In genomic region chr2:101679801-101680487, GRCh38 we compare ENCODE assay signal across 16 cellular contexts. TPM values are rescaled to one million over a fixed set of nuclear protein-coding genes. Genes with fewer than 3 reads are reported as not detected.
DNase-seq lines count a peak whose midpoint lies in the region; ATAC-seq, FAIRE-seq and TF ChIP-seq lines count a peak whose summit lies in the region.
"Had no signal": no experiment of that assay in that cellular context is flagged by ENCODE, and none has a peak within 500 bp of the region (broad histone marks: within the 10 kb centered on the region; RNA-seq: fewer than 3 reads in every experiment).

No MANE protein-coding gene starts in this region.

- in situ Hi-C loops in K562 (cut with MboI) = no loop called here
- in situ Hi-C loops in gastrocnemius medialis (cut with MboI; ENCODE audit: low sequenced_read_pairs in 4 of 4) = no loop called here

- no peak for TF ChIP-seq RAD21 in K562 (CRISPR knock-in tag; conservative IDR thresholded peaks at IDR 0.05 in 1 of 2, IDR thresholded peaks at IDR 0.05 in 1 of 2)

- H3F3A ChIP-seq in PC-3 (ENCODE audit: low read length, unreplicated experiment) = no peaks in the 10 kb centered on the region

- peaks cover 8% of the 10 kb centered on the region for H3K79me1 ChIP-seq in trophoblast cell (ENCODE audit: low read length)

- peak overlapping the region; percentile 47 for H3K18ac ChIP-seq in trophoblast cell (ENCODE audit: low read length)

- H3K4me3 ChIP-seq in K562 (no peak overlapping the region), fibroblast of pulmonary artery (replicated peaks; ENCODE audit: low read depth, low read length) (no peak overlapping the region), trophoblast cell (ENCODE audit: low read depth, low read length) (no peak overlapping the region), gastrocnemius medialis (no peak overlapping the region), PC-3 (ENCODE audit: low read length) (no peak overlapping the region)
- H3K4me3 ChIP-seq: BLaER1, Peyer's patch had no signal

- TF ChIP-seq CTCF in K562 (IDR thresholded peaks at IDR 0.05 in 2 of 3, conservative IDR thresholded peaks at IDR 0.05 in 1 of 3; ENCODE audit: insufficient read depth in 2 of 3, low read depth in 1 of 3, low read length in 3 of 3) (no peak), fibroblast of pulmonary artery (IDR thresholded peaks at IDR 0.05; ENCODE audit: low read length, missing control alignments) (no peak), gastrocnemius medialis (IDR thresholded peaks at IDR 0.05 in 4 of 5, conservative IDR thresholded peaks at IDR 0.05 in 1 of 5) (no peak), PC-3 (conservative IDR thresholded peaks at IDR 0.05; ENCODE audit: low read depth, low read length) (no peak)

- DNase-seq in NCI-H2227 (lab: John Stamatoyannopoulos, UW; ENCODE audit: unreplicated experiment) (peak; percentile 30), K562 (ENCODE audit: extremely low read depth in 1 of 4, low spot score in 3 of 4) (no peak), fibroblast of pulmonary artery (ENCODE audit: low read depth) (peak; percentile 41), trophoblast cell (no peak), posterior vena cava (ENCODE audit: low spot score) (no peak), gastrocnemius medialis (no peak), PC-3 (no peak)
- DNase-seq: CD8-positive, alpha-beta memory T cell; DND-41; H7; NCI-H146; NCI-H446 treated with DMSO at 0.1 percent for 48 hours; NCI-H82; Peyer's patch; SIG-M5 had no signal

- peak overlapping the region; percentile 82 for H4K91ac ChIP-seq in trophoblast cell (ENCODE audit: low read depth, low read length)

- H3K4ac ChIP-seq in trophoblast cell (ENCODE audit: low read depth, low read length) = no peak overlapping the region

- CTCF ChIA-PET in K562 (lab: Yijun Ruan, JAX; ENCODE audit: low intra/inter-chr PET ratio) (no interaction called here), PC-3 (lab: Charles Lee) (no interaction called here)

- no peak overlapping the region; the same call in 1 of the 2 replicates for H2AFZ ChIP-seq in K562 (ENCODE audit: low read depth, low read length)
- H2AFZ ChIP-seq in trophoblast cell (ENCODE audit: insufficient read depth, low read length, poor library complexity) = no peak overlapping the region
- H2AFZ ChIP-seq in PC-3 (ENCODE audit: low read length) = no peak overlapping the region

- no peak overlapping the region for H4K12ac ChIP-seq in trophoblast cell (ENCODE audit: low read depth, low read length)

- H3K79me2 ChIP-seq in K562 (ENCODE audit: control insufficient read depth, insufficient read depth, low read length) (no peaks in the 10 kb centered on the region), trophoblast cell (ENCODE audit: control insufficient read depth, insufficient read depth, low read length, poor library complexity) (no peaks in the 10 kb centered on the region), PC-3 (ENCODE audit: low read length) (no peaks in the 10 kb centered on the region)

- POLR2A ChIA-PET in K562 (lab: Yijun Ruan, JAX) (no interaction called here), PC-3 (lab: Charles Lee; ENCODE audit: unreplicated experiment) (no interaction called here)

- FAIRE-seq in K562 (lab: Jason Lieb, UNC) = peak; percentile 29

- H3K23ac ChIP-seq in trophoblast cell (ENCODE audit: low read length) = no peak overlapping the region

- H4K20me1 ChIP-seq in K562 (replicated peaks; ENCODE audit: control insufficient read depth, insufficient read depth, low read length) (no peaks in the 10 kb centered on the region), PC-3 (ENCODE audit: low read length) (no peaks in the 10 kb centered on the region)
- H4K20me1 ChIP-seq: BLaER1 had no signal

- H3K9ac ChIP-seq in K562 (ENCODE audit: insufficient read depth in 1 of 2, low read depth in 2 of 2, low read length in 2 of 2) (no peak overlapping the region), trophoblast cell (ENCODE audit: low read length) (no peak overlapping the region), PC-3 (ENCODE audit: low read length) (no peak overlapping the region)
- H3K9ac ChIP-seq: BLaER1 had no signal

- 20% methylated on average over 5 of the region's 5 CpGs for WGBS in K562 (ENCODE audit: insufficient coverage, low coverage, missing lambda C conversion rate)
- no CpG with 5 or more reads among the region's 5 CpGs for WGBS in trophoblast cell (ENCODE audit: extremely low coverage, insufficient coverage, insufficient read length)

- peak overlapping the region; percentile 18 for H2BK5ac ChIP-seq in trophoblast cell (ENCODE audit: low read depth, low read length, poor library complexity)

- H3K27ac ChIP-seq in K562 (ENCODE audit: extremely low read depth, low read depth, low read length) = no peak overlapping the region
- H3K27ac ChIP-seq in trophoblast cell (ENCODE audit: low read depth, low read length) = peak overlapping the region; percentile 81
- no peak overlapping the region for H3K27ac ChIP-seq in gastrocnemius medialis
- no peak overlapping the region for H3K27ac ChIP-seq in PC-3 (ENCODE audit: low read length)
- H3K27ac ChIP-seq: BLaER1, Peyer's patch had no signal

- H3K27me3 ChIP-seq in K562 (ENCODE audit: control insufficient read depth in 2 of 2, insufficient read depth in 2 of 2, low read length in 2 of 2) (no peaks in the 10 kb centered on the region), trophoblast cell (ENCODE audit: insufficient read depth, low read length) (no peaks in the 10 kb centered on the region), gastrocnemius medialis (no peaks in the 10 kb centered on the region), PC-3 (ENCODE audit: low read length) (no peaks in the 10 kb centered on the region)
- H3K27me3 ChIP-seq: BLaER1, Peyer's patch had no signal

- no peak for TF ChIP-seq EP300 in K562 (IDR thresholded peaks at IDR 0.05; ENCODE audit: low read length)

- H3K9me2 ChIP-seq in PC-3 (replicated peaks; ENCODE audit: low read length) = no peaks in the 10 kb centered on the region

- intact Hi-C loops in K562 (cut with micrococcal nuclease) = no loop called here
- intact Hi-C loops in posterior vena cava (cut with DNase I) = no loop called here
- intact Hi-C loops in gastrocnemius medialis (cut with DNase I; ENCODE audit: low total_unique reads) = no loop called here
- intact Hi-C loops in PC-3 (cut with micrococcal nuclease) = no loop called here

- H3K4me2 ChIP-seq in K562 (ENCODE audit: insufficient read depth, low read length) = no peak overlapping the region
- H3K4me2 ChIP-seq in trophoblast cell (ENCODE audit: low read length) = no peak overlapping the region
- no peak overlapping the region for H3K4me2 ChIP-seq in PC-3 (ENCODE audit: low read length)
- H3K4me2 ChIP-seq: BLaER1 had no signal

- H3K9me1 ChIP-seq in K562 (ENCODE audit: control insufficient read depth, insufficient read depth, low read length) = no peaks in the 10 kb centered on the region

- H2BK12ac ChIP-seq in trophoblast cell (ENCODE audit: low read length) = peak overlapping the region; percentile 2

- H2AK5ac ChIP-seq in trophoblast cell (ENCODE audit: low read length) = no peak overlapping the region

- H3K4me1 ChIP-seq in K562 (replicated peaks in 1 of 2; ENCODE audit: control insufficient read depth in 2 of 2, insufficient read depth in 2 of 2, low read length in 2 of 2) = peaks cover 3% of the 10 kb centered on the region in 2 experiments; a peak in 2 of 5 replicates
- peaks cover 6 to 7% of the 10 kb centered on the region in 2 experiments for H3K4me1 ChIP-seq in trophoblast cell (ENCODE audit: control insufficient read depth in 1 of 2, insufficient read depth in 2 of 2, low read length in 2 of 2)
- H3K4me1 ChIP-seq in gastrocnemius medialis = no peaks in the 10 kb centered on the region
- H3K4me1 ChIP-seq in PC-3 (ENCODE audit: insufficient read depth, low read length) = no peaks in the 10 kb centered on the region
- H3K4me1 ChIP-seq: BLaER1, Peyer's patch had no signal

- H3K14ac ChIP-seq in trophoblast cell (ENCODE audit: low read length) = peak overlapping the region; percentile 39

- peak overlapping the region; percentile 26 for H2BK120ac ChIP-seq in trophoblast cell (ENCODE audit: insufficient read depth, low read length, poor library complexity)

- H4K8ac ChIP-seq in trophoblast cell (ENCODE audit: low read depth, low read length) = peak overlapping the region; percentile 22

- H3K36me3 ChIP-seq in K562 (ENCODE audit: control insufficient read depth, insufficient read depth, low read length) (no peaks in the 10 kb centered on the region), trophoblast cell (ENCODE audit: control insufficient read depth in 1 of 2, insufficient read depth in 2 of 2, low read length in 2 of 2) (no peaks in the 10 kb centered on the region), gastrocnemius medialis (no peaks in the 10 kb centered on the region), PC-3 (ENCODE audit: low read depth, low read length) (no peaks in the 10 kb centered on the region)
- H3K36me3 ChIP-seq: BLaER1, Peyer's patch had no signal

- BruUV-seq in K562 (replicated peaks; lab: Mats Ljungman, UMichigan) (no TSS peak), PC-3 (replicated peaks; lab: Mats Ljungman, UMichigan) (no TSS peak)

- no peak; the same call in 1 of the 3 replicates for ATAC-seq in K562
- no peak for ATAC-seq in gastrocnemius medialis
- ATAC-seq in PC-3 = no peak

- 0 out of 2 replicates have a peak, but pooled peaks cover 2% of the 10 kb centered on the region for H3K9me3 ChIP-seq in K562 (replicated peaks; ENCODE audit: control insufficient read depth, insufficient read depth, low read depth, low read length)
- H3K9me3 ChIP-seq in trophoblast cell (ENCODE audit: insufficient read depth, low read depth, low read length) = no peaks in the 10 kb centered on the region
- no peaks in the 10 kb centered on the region for H3K9me3 ChIP-seq in gastrocnemius medialis
- H3K9me3 ChIP-seq in PC-3 (ENCODE audit: low read length) = no peaks in the 10 kb centered on the region
- H3K9me3 ChIP-seq: BLaER1, Peyer's patch had no signal

- no peak for TF ChIP-seq POLR2A in K562 (conservative IDR thresholded peaks at IDR 0.05)
- no peak for TF ChIP-seq POLR2A in gastrocnemius medialis (IDR thresholded peaks at IDR 0.05)

RNA-seq across cellular contexts. Expression of gene MAP4K4, which starts 17.6 kb away (rescaled TPM):
- 111 and 172 TPM in 2 replicates for total RNA-seq in K562 (2011; cell fraction: chromatin; rRNA removed; ENCODE audit: low replicate concordance)
- total RNA-seq in K562 (2011; cell fraction: nucleolus; rRNA removed) = 52.4 and 63.6 TPM in 2 replicates
- total RNA-seq in K562 (2011; cell fraction: nucleoplasm; rRNA removed) = 100 and 133 TPM in 2 replicates
- total RNA-seq in K562 (2014; rRNA removed) = 48.8 and 50.2 TPM in 2 replicates
- 45.7 and 49.1 TPM in 2 replicates for total RNA-seq in K562 (2014; rRNA removed; fragmentation: Illumina TruSeq; extraction: Trizol)
- total RNA-seq in K562 (2015; rRNA removed; fragmentation: Illumina TruSeq; extraction: Trizol) = 51.4 and 58.4 TPM in 2 replicates
- 64.1 and 72.8 TPM in 2 replicates for total RNA-seq in K562 (2021)
- 42.4 and 51.4 TPM in 2 replicates for polyA plus RNA-seq in K562 (2011; rRNA removed)
- 26.1 and 28.9 TPM in 2 replicates for polyA plus RNA-seq in K562 (2011; cell fraction: cytosol; rRNA removed)
- polyA plus RNA-seq in K562 (2011; cell fraction: nucleus; rRNA removed) = 96.3 and 105 TPM in 2 replicates
- polyA plus RNA-seq in K562 (2012) = 42.4 and 73.8 TPM in 2 replicates
- 68.8 and 76.4 TPM in 2 replicates for polyA plus RNA-seq in K562 (2014; fragmentation: Illumina TruSeq; extraction: Trizol)
- 1 to 10 TPM; 7.6 to 7.8 TPM for polyA plus RNA-seq in K562 (2014; fragmentation: Nextera tagmentation; extraction: Ambion mirVana)
- 44.5 and 50.6 TPM in 2 replicates for polyA plus RNA-seq in K562 (2014; rRNA removed)
- 93.2 and 93.9 TPM in 2 replicates for polyA minus RNA-seq in K562 (2011; rRNA and poly(A)+ RNA removed)
- 37.0 and 44.3 TPM in 2 replicates for polyA minus RNA-seq in K562 (2011; cell fraction: cytosol; rRNA and poly(A)+ RNA removed)
- 83.3 and 132 TPM in 2 replicates for polyA minus RNA-seq in K562 (2011; cell fraction: nucleus; rRNA and poly(A)+ RNA removed)
- polyA plus RNA-seq in trophoblast cell (2013) = 168 and 169 TPM in 2 replicates
- 10 to 100 TPM; 53.5 to 75.8 TPM for total RNA-seq in posterior vena cava
- total RNA-seq in gastrocnemius medialis = 10 to 100 TPM; 40.0 to 85.5 (median 59.5) TPM
- 133 and 167 TPM in 2 replicates for total RNA-seq in PC-3 (2014; rRNA removed)

Comparison
In these comparisons a context has a peak if more than half of its experiments do, and no peak if none do; other contexts are left out.
1. DNase-seq: peak in NCI-H2227 (single experiment) and fibroblast of pulmonary artery (single experiment); none in K562 (0 of 4), trophoblast cell (0 of 2), posterior vena cava (single experiment), gastrocnemius medialis (0 of 2) and PC-3 (single experiment).